34 cellular contexts compared by ENCODE assay signal in the genomic region with DNA sequence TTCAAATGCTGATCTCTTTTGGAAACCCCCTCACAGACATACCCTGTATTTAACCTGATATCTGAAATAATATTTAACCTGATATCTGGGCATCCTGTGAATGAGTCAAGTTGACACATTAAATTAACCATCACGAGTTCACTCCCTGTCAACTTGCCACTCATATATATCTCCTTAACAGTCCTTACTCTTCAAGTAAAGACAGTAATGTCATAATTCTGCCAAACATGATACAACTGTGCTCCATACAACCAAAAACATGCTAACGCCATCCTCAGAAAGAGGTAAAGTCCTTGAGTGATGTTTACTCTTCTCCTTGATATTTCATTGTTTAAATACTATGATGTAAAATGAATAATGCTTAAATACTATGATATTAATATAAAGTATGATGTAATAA.
"Had no signal": no experiment of that assay in that cellular context is flagged by ENCODE, and none has a peak within 500 bp of the region (broad histone marks: within the 10 kb centered on the region; RNA-seq: fewer than 3 reads in every experiment).

No MANE protein-coding gene starts in this region.

- FAIRE-seq: TTC549 had no signal

- H3K27ac ChIP-seq: ascending aorta, VCaP had no signal

- DNase-seq: activated B cell treated with CpG ODN at 0.5 μM for 24 hours; activated CD4-positive, alpha-beta memory T cell treated with anti-CD3 and anti-CD28 coated beads, Interleukin-2, amount 10 ng/mL, durations not matched to agents 7 days and 5 days; activated CD4-positive, alpha-beta T cell treated with anti-CD3 and anti-CD28 coated beads for 4 hours; activated CD4-positive, alpha-beta T cell treated with anti-CD3 and anti-CD28 coated beads, Interleukin-2, amount 10 ng/mL, durations not matched to agents 7 days and 5 days; activated CD4-positive, alpha-beta T cell treated with anti-CD3 and anti-CD28 coated beads, Interleukin-2, amount 50 U/mL, for 48 hours; activated CD4-positive, CD25-positive, alpha-beta regulatory T cell treated with anti-CD3 and anti-CD28 coated beads, Interleukin-2, amount 50 U/mL, for 72 hours; activated CD8-positive, alpha-beta memory T cell treated with anti-CD3 and anti-CD28 coated beads for 24 hours; activated CD8-positive, alpha-beta memory T cell treated with anti-CD3 and anti-CD28 coated beads, Interleukin-2, amount 10 ng/mL, durations not matched to agents 7 days and 5 days; activated CD8-positive, alpha-beta memory T cell treated with anti-CD3 and anti-CD28 coated beads, Interleukin-2, amount 50 U/mL, for 48 hours; activated CD8-positive, alpha-beta T cell treated with anti-CD3 and anti-CD28 coated beads, Interleukin-2, amount 10 ng/mL, durations not matched to agents 7 days and 5 days; activated effector memory CD4-positive, alpha-beta T cell treated with Interleukin-2 at 50 U/mL for 16 hours; activated gamma-delta T cell; activated naive CD4-positive, alpha-beta T cell treated with anti-CD3 and anti-CD28 coated beads, Interleukin-2, amount 10 ng/mL, durations not matched to agents 7 days and 5 days; activated naive CD4-positive, alpha-beta T cell treated with Interleukin-2 at 50 U/mL for 16 hours; activated naive CD8-positive, alpha-beta T cell treated with anti-CD3 and anti-CD28 coated beads, Interleukin-2, amount 10 ng/mL, durations not matched to agents 7 days and 5 days; activated naive CD8-positive, alpha-beta T cell treated with anti-CD3 and anti-CD28 coated beads, Interleukin-2, amount 50 U/mL, for 24 hours; activated T-cell treated with anti-CD3 and anti-CD28 coated beads, Interleukin-2, amount 50 U/mL, for 24 hours; activated T-cell treated with anti-CD3 and anti-CD28 coated beads, Interleukin-2, amount 50 U/mL, for 48 hours; amygdala; anterior cingulate cortex; central memory CD4-positive, alpha-beta T cell; SW 1271; T-helper 1 cell; T-helper 2 cell; T-helper 9 cell had no signal

- H3K36me3 ChIP-seq: ascending aorta had no signal

- H3K4me3 ChIP-seq: ascending aorta had no signal

- H3K4me3 Mint-ChIP-seq: activated B cell treated with CpG ODN at 0.5 μM for 24 hours; activated CD4-positive, alpha-beta memory T cell treated with anti-CD3 and anti-CD28 coated beads, Interleukin-2, amount 10 ng/mL, durations not matched to agents 7 days and 5 days; activated CD4-positive, alpha-beta T cell treated with anti-CD3 and anti-CD28 coated beads, Interleukin-2, amount 10 ng/mL, durations not matched to agents 7 days and 5 days; activated CD8-positive, alpha-beta memory T cell treated with anti-CD3 and anti-CD28 coated beads, Interleukin-2, amount 10 ng/mL, durations not matched to agents 7 days and 5 days; activated CD8-positive, alpha-beta T cell treated with anti-CD3 and anti-CD28 coated beads, Interleukin-2, amount 10 ng/mL, durations not matched to agents 7 days and 5 days; activated naive CD4-positive, alpha-beta T cell treated with anti-CD3 and anti-CD28 coated beads, Interleukin-2, amount 10 ng/mL, durations not matched to agents 7 days and 5 days; activated naive CD4-positive, alpha-beta T cell treated with anti-CD3 and anti-CD28 coated beads, Interleukin-2, amount 50 U/mL, for 24 hours; activated naive CD8-positive, alpha-beta T cell; activated naive CD8-positive, alpha-beta T cell treated with anti-CD3 and anti-CD28 coated beads, Interleukin-2, amount 10 ng/mL, durations not matched to agents 7 days and 5 days; activated naive CD8-positive, alpha-beta T cell treated with anti-CD3 and anti-CD28 coated beads, Interleukin-2, amount 50 U/mL, for 24 hours; activated T-cell treated with anti-CD3 and anti-CD28 coated beads, Interleukin-2, amount 50 U/mL, for 24 hours; brain; T-helper 1 cell treated with Interleukin-12 subunit alpha and Interleukin-12 subunit beta and Interleukin-4 antibody, amounts not matched to agents 30 μg/mL and 1 μg/mL, for 36 hours; T-helper 2 cell treated with Interferon-gamma antibody and Interleukin-4, amounts not matched to agents 5 μg/mL and 100 μg/mL, for 36 hours had no signal

- H3K4me1 ChIP-seq: ascending aorta had no signal

- ATAC-seq: activated CD8-positive, alpha-beta memory T cell treated with anti-CD3 and anti-CD28 coated beads, Interleukin-2, amount 10 ng/mL, durations not matched to agents 7 days and 5 days; activated CD8-positive, alpha-beta T cell treated with anti-CD3 and anti-CD28 coated beads, Interleukin-2, amount 10 ng/mL, durations not matched to agents 7 days and 5 days; activated naive CD8-positive, alpha-beta T cell treated with anti-CD3 and anti-CD28 coated beads, Interleukin-2, amount 50 U/mL, for 24 hours had no signal

- H3K9me3 ChIP-seq: ascending aorta had no signal

- H3K36me3 Mint-ChIP-seq: activated CD8-positive, alpha-beta memory T cell treated with anti-CD3 and anti-CD28 coated beads, Interleukin-2, amount 10 ng/mL, durations not matched to agents 7 days and 5 days; activated naive CD4-positive, alpha-beta T cell treated with anti-CD3 and anti-CD28 coated beads, Interleukin-2, amount 10 ng/mL, durations not matched to agents 7 days and 5 days; activated naive CD4-positive, alpha-beta T cell treated with anti-CD3 and anti-CD28 coated beads, Interleukin-2, amount 50 U/mL, for 24 hours; activated naive CD8-positive, alpha-beta T cell; activated naive CD8-positive, alpha-beta T cell treated with anti-CD3 and anti-CD28 coated beads, Interleukin-2, amount 10 ng/mL, durations not matched to agents 7 days and 5 days; brain had no signal

- H3K27me3 Mint-ChIP-seq: activated B cell treated with CpG ODN at 0.5 μM for 24 hours; activated CD4-positive, alpha-beta memory T cell treated with anti-CD3 and anti-CD28 coated beads, Interleukin-2, amount 10 ng/mL, durations not matched to agents 7 days and 5 days; activated CD4-positive, alpha-beta T cell treated with anti-CD3 and anti-CD28 coated beads, Interleukin-2, amount 10 ng/mL, durations not matched to agents 7 days and 5 days; activated CD8-positive, alpha-beta memory T cell treated with anti-CD3 and anti-CD28 coated beads, Interleukin-2, amount 10 ng/mL, durations not matched to agents 7 days and 5 days; activated naive CD4-positive, alpha-beta T cell treated with anti-CD3 and anti-CD28 coated beads, Interleukin-2, amount 10 ng/mL, durations not matched to agents 7 days and 5 days; activated naive CD4-positive, alpha-beta T cell treated with anti-CD3 and anti-CD28 coated beads, Interleukin-2, amount 50 U/mL, for 24 hours; activated naive CD8-positive, alpha-beta T cell; activated naive CD8-positive, alpha-beta T cell treated with anti-CD3 and anti-CD28 coated beads, Interleukin-2, amount 10 ng/mL, durations not matched to agents 7 days and 5 days; activated naive CD8-positive, alpha-beta T cell treated with anti-CD3 and anti-CD28 coated beads, Interleukin-2, amount 50 U/mL, for 24 hours; activated T-cell treated with anti-CD3 and anti-CD28 coated beads, Interleukin-2, amount 50 U/mL, for 24 hours had no signal

- H3K27ac Mint-ChIP-seq: activated B cell treated with CpG ODN at 0.5 μM for 24 hours; activated CD4-positive, alpha-beta memory T cell treated with anti-CD3 and anti-CD28 coated beads, Interleukin-2, amount 10 ng/mL, durations not matched to agents 7 days and 5 days; activated CD4-positive, alpha-beta T cell treated with anti-CD3 and anti-CD28 coated beads, Interleukin-2, amount 10 ng/mL, durations not matched to agents 7 days and 5 days; activated CD8-positive, alpha-beta memory T cell treated with anti-CD3 and anti-CD28 coated beads, Interleukin-2, amount 10 ng/mL, durations not matched to agents 7 days and 5 days; activated CD8-positive, alpha-beta T cell treated with anti-CD3 and anti-CD28 coated beads, Interleukin-2, amount 10 ng/mL, durations not matched to agents 7 days and 5 days; activated naive CD4-positive, alpha-beta T cell treated with anti-CD3 and anti-CD28 coated beads, Interleukin-2, amount 10 ng/mL, durations not matched to agents 7 days and 5 days; activated naive CD4-positive, alpha-beta T cell treated with anti-CD3 and anti-CD28 coated beads, Interleukin-2, amount 50 U/mL, for 24 hours; activated naive CD8-positive, alpha-beta T cell; activated naive CD8-positive, alpha-beta T cell treated with anti-CD3 and anti-CD28 coated beads, Interleukin-2, amount 10 ng/mL, durations not matched to agents 7 days and 5 days; activated naive CD8-positive, alpha-beta T cell treated with anti-CD3 and anti-CD28 coated beads, Interleukin-2, amount 50 U/mL, for 24 hours; activated T-cell treated with anti-CD3 and anti-CD28 coated beads, Interleukin-2, amount 50 U/mL, for 24 hours; activated T-helper 2 cell treated with anti-CD3 and anti-CD28 coated beads, Interferon-gamma antibody, Interleukin-2, Interleukin-4, amounts not matched to agents 10 μg/mL and 5 μg/mL and 100 μg/mL, durations not matched to agents 14 hours and 24 hours and 36 hours; brain; T-helper 1 cell treated with Interleukin-12 subunit alpha and Interleukin-12 subunit beta and Interleukin-4 antibody, amounts not matched to agents 30 μg/mL and 1 μg/mL, for 36 hours; T-helper 2 cell treated with Interferon-gamma antibody and Interleukin-4, amounts not matched to agents 5 μg/mL and 100 μg/mL, for 36 hours had no signal

- H3K4me1 Mint-ChIP-seq: activated B cell treated with CpG ODN at 0.5 μM for 24 hours; activated CD4-positive, alpha-beta memory T cell treated with anti-CD3 and anti-CD28 coated beads, Interleukin-2, amount 10 ng/mL, durations not matched to agents 7 days and 5 days; activated CD4-positive, alpha-beta T cell treated with anti-CD3 and anti-CD28 coated beads, Interleukin-2, amount 10 ng/mL, durations not matched to agents 7 days and 5 days; activated CD8-positive, alpha-beta memory T cell treated with anti-CD3 and anti-CD28 coated beads, Interleukin-2, amount 10 ng/mL, durations not matched to agents 7 days and 5 days; activated naive CD4-positive, alpha-beta T cell treated with anti-CD3 and anti-CD28 coated beads, Interleukin-2, amount 10 ng/mL, durations not matched to agents 7 days and 5 days; activated naive CD4-positive, alpha-beta T cell treated with anti-CD3 and anti-CD28 coated beads, Interleukin-2, amount 50 U/mL, for 24 hours; activated naive CD8-positive, alpha-beta T cell treated with anti-CD3 and anti-CD28 coated beads, Interleukin-2, amount 10 ng/mL, durations not matched to agents 7 days and 5 days; activated naive CD8-positive, alpha-beta T cell treated with anti-CD3 and anti-CD28 coated beads, Interleukin-2, amount 50 U/mL, for 24 hours; brain had no signal

- H3K27me3 ChIP-seq: ascending aorta had no signal

- H3K9me3 Mint-ChIP-seq: activated naive CD4-positive, alpha-beta T cell treated with anti-CD3 and anti-CD28 coated beads, Interleukin-2, amount 50 U/mL, for 24 hours had no signal
